Comparison of ENCODE assay signal across 2 cellular contexts in genomic region chr13:95643009-95643408, GRCh38.
TF ChIP-seq lines count a peak whose summit lies in the region.

No MANE protein-coding gene starts in this region.

TF ChIP-seq in IMR-90, 13 proteins besides CTCF, POLR2A, EP300 and RAD21:
- no peak for TF ChIP-seq USF2 (IDR thresholded peaks at IDR 0.05; ENCODE audit: low read depth, low read length)
- TF ChIP-seq, protein P1, sequence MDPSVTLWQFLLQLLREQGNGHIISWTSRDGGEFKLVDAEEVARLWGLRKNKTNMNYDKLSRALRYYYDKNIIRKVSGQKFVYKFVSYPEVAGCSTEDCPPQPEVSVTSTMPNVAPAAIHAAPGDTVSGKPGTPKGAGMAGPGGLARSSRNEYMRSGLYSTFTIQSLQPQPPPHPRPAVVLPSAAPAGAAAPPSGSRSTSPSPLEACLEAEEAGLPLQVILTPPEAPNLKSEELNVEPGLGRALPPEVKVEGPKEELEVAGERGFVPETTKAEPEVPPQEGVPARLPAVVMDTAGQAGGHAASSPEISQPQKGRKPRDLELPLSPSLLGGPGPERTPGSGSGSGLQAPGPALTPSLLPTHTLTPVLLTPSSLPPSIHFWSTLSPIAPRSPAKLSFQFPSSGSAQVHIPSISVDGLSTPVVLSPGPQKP (IDR thresholded peaks at IDR 0.05; ENCODE audit: borderline replicate concordance, low read depth, low read length) = no peak
- no peak for TF ChIP-seq FOS (IDR thresholded peaks at IDR 0.05; ENCODE audit: low read depth, low read length)
- no peak for TF ChIP-seq RCOR1 (IDR thresholded peaks at IDR 0.05; ENCODE audit: insufficient replicate concordance, low read length)
- no peak for TF ChIP-seq BHLHE40 (IDR thresholded peaks at IDR 0.05; ENCODE audit: low read depth, low read length)
- TF ChIP-seq NFE2L2 (IDR thresholded peaks at IDR 0.05; ENCODE audit: low read depth, low read length) = no peak
- TF ChIP-seq MAFK (IDR thresholded peaks at IDR 0.05; ENCODE audit: low read depth, low read length) = no peak
- TF ChIP-seq CEBPB (IDR thresholded peaks at IDR 0.05; ENCODE audit: low read depth, low read length) = no peak
- TF ChIP-seq CHD1 (IDR thresholded peaks at IDR 0.05; ENCODE audit: low read depth, low read length) = no peak
- no peak for TF ChIP-seq RFX5 (IDR thresholded peaks at IDR 0.05; ENCODE audit: low read depth, low read length)
- TF ChIP-seq MXI1 (IDR thresholded peaks at IDR 0.05; ENCODE audit: borderline replicate concordance, low read depth, low read length) = no peak

TF ChIP-seq in neural cell, 6 proteins besides CTCF, POLR2A, EP300 and RAD21:
- TF ChIP-seq SMC3 (conservative IDR thresholded peaks at IDR 0.05; ENCODE audit: poor library complexity) (no peak), POLR2AphosphoS5 (IDR thresholded peaks at IDR 0.05) (no peak), TAF1 (IDR thresholded peaks at IDR 0.05; ENCODE audit: low read depth) (no peak), EZH2 (IDR thresholded peaks at IDR 0.05; ENCODE audit: borderline replicate concordance, insufficient read depth, low read length, poor library complexity, severe bottlenecking) (no peak), MXI1 (conservative IDR thresholded peaks at IDR 0.05; ENCODE audit: poor library complexity, severe bottlenecking) (no peak)
- TF ChIP-seq, protein P2, sequence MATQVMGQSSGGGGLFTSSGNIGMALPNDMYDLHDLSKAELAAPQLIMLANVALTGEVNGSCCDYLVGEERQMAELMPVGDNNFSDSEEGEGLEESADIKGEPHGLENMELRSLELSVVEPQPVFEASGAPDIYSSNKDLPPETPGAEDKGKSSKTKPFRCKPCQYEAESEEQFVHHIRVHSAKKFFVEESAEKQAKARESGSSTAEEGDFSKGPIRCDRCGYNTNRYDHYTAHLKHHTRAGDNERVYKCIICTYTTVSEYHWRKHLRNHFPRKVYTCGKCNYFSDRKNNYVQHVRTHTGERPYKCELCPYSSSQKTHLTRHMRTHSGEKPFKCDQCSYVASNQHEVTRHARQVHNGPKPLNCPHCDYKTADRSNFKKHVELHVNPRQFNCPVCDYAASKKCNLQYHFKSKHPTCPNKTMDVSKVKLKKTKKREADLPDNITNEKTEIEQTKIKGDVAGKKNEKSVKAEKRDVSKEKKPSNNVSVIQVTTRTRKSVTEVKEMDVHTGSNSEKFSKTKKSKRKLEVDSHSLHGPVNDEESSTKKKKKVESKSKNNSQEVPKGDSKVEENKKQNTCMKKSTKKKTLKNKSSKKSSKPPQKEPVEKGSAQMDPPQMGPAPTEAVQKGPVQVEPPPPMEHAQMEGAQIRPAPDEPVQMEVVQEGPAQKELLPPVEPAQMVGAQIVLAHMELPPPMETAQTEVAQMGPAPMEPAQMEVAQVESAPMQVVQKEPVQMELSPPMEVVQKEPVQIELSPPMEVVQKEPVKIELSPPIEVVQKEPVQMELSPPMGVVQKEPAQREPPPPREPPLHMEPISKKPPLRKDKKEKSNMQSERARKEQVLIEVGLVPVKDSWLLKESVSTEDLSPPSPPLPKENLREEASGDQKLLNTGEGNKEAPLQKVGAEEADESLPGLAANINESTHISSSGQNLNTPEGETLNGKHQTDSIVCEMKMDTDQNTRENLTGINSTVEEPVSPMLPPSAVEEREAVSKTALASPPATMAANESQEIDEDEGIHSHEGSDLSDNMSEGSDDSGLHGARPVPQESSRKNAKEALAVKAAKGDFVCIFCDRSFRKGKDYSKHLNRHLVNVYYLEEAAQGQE (IDR thresholded peaks at IDR 0.05; ENCODE audit: borderline replicate concordance) = no peak
TF ChIP-seq in neural cell: peak in this region for 0.
